ENCODE assay signal across 2 cellular contexts in the genomic region with DNA sequence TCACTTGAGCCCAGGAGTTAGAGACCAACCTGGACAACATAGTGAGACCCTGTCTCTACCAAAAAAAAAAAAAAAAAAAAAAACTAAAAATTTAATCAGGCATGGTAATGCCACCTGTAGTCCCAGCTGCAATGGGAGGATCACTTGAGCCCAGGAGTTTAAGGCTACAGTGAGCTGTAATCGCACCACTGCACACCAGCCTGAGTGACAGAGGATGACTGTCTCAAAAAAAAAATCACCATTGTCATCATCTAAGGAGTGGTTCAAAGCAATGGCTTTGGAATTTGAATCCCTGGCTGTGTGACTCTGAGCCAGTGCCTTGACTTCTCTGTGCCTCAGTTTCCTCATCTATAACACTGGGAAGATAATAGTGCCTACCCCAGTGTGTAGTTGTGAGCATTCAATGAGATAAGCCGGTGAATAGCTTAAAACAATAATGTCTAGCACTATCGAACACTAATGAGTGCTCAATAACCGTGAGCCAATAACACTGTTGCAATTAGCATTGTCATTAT.
TF ChIP-seq lines count a peak whose summit lies in the region.

No MANE protein-coding gene starts in this region.

TF ChIP-seq in HepG2, 621 proteins besides CTCF, POLR2A, EP300 and RAD21:
- TF ChIP-seq TBL1XR1 (IDR thresholded peaks at IDR 0.05; ENCODE audit: borderline replicate concordance, low read length, partially characterized antibody) = no peak
- TF ChIP-seq, protein P1, sequence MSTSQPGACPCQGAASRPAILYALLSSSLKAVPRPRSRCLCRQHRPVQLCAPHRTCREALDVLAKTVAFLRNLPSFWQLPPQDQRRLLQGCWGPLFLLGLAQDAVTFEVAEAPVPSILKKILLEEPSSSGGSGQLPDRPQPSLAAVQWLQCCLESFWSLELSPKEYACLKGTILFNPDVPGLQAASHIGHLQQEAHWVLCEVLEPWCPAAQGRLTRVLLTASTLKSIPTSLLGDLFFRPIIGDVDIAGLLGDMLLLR (CRISPR knock-in tag; IDR thresholded peaks at IDR 0.05) = no peak
- TF ChIP-seq POLR2G (IDR thresholded peaks at IDR 0.05; ENCODE audit: low read depth, low read length) = no peak
- no peak for TF ChIP-seq ZNF530 (CRISPR knock-in tag; IDR thresholded peaks at IDR 0.05; ENCODE audit: low read depth)
- TF ChIP-seq ZNF367 (CRISPR knock-in tag; IDR thresholded peaks at IDR 0.05; ENCODE audit: borderline replicate concordance) = no peak
- no peak for TF ChIP-seq YY1 (IDR thresholded peaks at IDR 0.05; ENCODE audit: insufficient read depth, insufficient replicate concordance, low read depth, low read length)

TF ChIP-seq in K562, 482 proteins besides CTCF, POLR2A, EP300 and RAD21:
- TF ChIP-seq, protein P2, sequence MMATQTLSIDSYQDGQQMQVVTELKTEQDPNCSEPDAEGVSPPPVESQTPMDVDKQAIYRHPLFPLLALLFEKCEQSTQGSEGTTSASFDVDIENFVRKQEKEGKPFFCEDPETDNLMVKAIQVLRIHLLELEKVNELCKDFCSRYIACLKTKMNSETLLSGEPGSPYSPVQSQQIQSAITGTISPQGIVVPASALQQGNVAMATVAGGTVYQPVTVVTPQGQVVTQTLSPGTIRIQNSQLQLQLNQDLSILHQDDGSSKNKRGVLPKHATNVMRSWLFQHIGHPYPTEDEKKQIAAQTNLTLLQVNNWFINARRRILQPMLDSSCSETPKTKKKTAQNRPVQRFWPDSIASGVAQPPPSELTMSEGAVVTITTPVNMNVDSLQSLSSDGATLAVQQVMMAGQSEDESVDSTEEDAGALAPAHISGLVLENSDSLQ (IDR thresholded peaks at IDR 0.05) = 0 out of 2 replicates have a peak, but pooled peaks have one; percentile 33
- TF ChIP-seq, protein P3, sequence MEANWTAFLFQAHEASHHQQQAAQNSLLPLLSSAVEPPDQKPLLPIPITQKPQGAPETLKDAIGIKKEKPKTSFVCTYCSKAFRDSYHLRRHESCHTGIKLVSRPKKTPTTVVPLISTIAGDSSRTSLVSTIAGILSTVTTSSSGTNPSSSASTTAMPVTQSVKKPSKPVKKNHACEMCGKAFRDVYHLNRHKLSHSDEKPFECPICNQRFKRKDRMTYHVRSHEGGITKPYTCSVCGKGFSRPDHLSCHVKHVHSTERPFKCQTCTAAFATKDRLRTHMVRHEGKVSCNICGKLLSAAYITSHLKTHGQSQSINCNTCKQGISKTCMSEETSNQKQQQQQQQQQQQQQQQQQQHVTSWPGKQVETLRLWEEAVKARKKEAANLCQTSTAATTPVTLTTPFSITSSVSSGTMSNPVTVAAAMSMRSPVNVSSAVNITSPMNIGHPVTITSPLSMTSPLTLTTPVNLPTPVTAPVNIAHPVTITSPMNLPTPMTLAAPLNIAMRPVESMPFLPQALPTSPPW (CRISPR knock-in tag; IDR thresholded peaks at IDR 0.05) = no peak
- TF ChIP-seq TAL1 (IDR thresholded peaks at IDR 0.05) = peak; percentile 32; the same call in 1 of the 2 replicates
- 0 out of 2 replicates have a peak, but pooled peaks have one; percentile 34 for TF ChIP-seq ZNF384 (IDR thresholded peaks at IDR 0.05; ENCODE audit: low read depth, low read length)
- TF ChIP-seq, protein P4, sequence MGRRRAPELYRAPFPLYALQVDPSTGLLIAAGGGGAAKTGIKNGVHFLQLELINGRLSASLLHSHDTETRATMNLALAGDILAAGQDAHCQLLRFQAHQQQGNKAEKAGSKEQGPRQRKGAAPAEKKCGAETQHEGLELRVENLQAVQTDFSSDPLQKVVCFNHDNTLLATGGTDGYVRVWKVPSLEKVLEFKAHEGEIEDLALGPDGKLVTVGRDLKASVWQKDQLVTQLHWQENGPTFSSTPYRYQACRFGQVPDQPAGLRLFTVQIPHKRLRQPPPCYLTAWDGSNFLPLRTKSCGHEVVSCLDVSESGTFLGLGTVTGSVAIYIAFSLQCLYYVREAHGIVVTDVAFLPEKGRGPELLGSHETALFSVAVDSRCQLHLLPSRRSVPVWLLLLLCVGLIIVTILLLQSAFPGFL (CRISPR knock-in tag; IDR thresholded peaks at IDR 0.05) = no peak
- peak; percentile 80 for TF ChIP-seq ZNF121 (CRISPR knock-in tag; conservative IDR thresholded peaks at IDR 0.05)
- peak; percentile 70 for TF ChIP-seq ZFP36 (IDR thresholded peaks at IDR 0.05; ENCODE audit: low read depth, low read length, partially characterized antibody)
- peak; percentile 50 for TF ChIP-seq CBFA2T3 (IDR thresholded peaks at IDR 0.05)
- TF ChIP-seq CBFA2T2 (conservative IDR thresholded peaks at IDR 0.05) = peak; percentile 41; the same call in 1 of the 2 replicates
- peak; percentile 57 for TF ChIP-seq RBM25 (IDR thresholded peaks at IDR 0.05; ENCODE audit: low read depth, low read length, severe bottlenecking)
